In genomic region chr1:43225168-43225567, GRCh38 we compare ENCODE assay signal across 1 cellular context.
TF ChIP-seq lines count a peak whose summit lies in the region.

No MANE protein-coding gene starts in this region.

TF ChIP-seq in H1, 55 proteins besides CTCF, POLR2A, EP300 and RAD21:
- no peak for TF ChIP-seq USF2 (IDR thresholded peaks at IDR 0.05; ENCODE audit: low read length)
- TF ChIP-seq ZNF274 (IDR thresholded peaks at IDR 0.05; ENCODE audit: borderline replicate concordance, extremely low read depth, low read length), result no peak
- TF ChIP-seq POLR2AphosphoS5 (IDR thresholded peaks at IDR 0.05; ENCODE audit: low read depth, low read length), result no peak
- no peak for TF ChIP-seq TBP (IDR thresholded peaks at IDR 0.05; ENCODE audit: low read depth, low read length)
- no peak for TF ChIP-seq SIX5 (IDR thresholded peaks at IDR 0.05; ENCODE audit: low read depth, low read length)
- no peak for TF ChIP-seq MAFK (IDR thresholded peaks at IDR 0.05; ENCODE audit: low read depth, low read length)
- TF ChIP-seq KDM4A (IDR thresholded peaks at IDR 0.05; ENCODE audit: low read depth, low read length, severe bottlenecking), result no peak
- no peak for TF ChIP-seq RXRA (IDR thresholded peaks at IDR 0.05; ENCODE audit: insufficient read depth, low read depth, low read length)
- TF ChIP-seq ATF3 (IDR thresholded peaks at IDR 0.05; ENCODE audit: insufficient read depth, low read depth, low read length), result no peak
- TF ChIP-seq JUND (IDR thresholded peaks at IDR 0.05; ENCODE audit: low read length), result no peak
- no peak for TF ChIP-seq MAX (IDR thresholded peaks at IDR 0.05)
- TF ChIP-seq CBX5 (IDR thresholded peaks at IDR 0.05; ENCODE audit: low read depth, low read length), result no peak
- TF ChIP-seq RNF2 (IDR thresholded peaks at IDR 0.05; ENCODE audit: borderline replicate concordance, low read depth, low read length, missing control alignments, poor library complexity, severe bottlenecking), result no peak
